Comparison of ENCODE assay signal across 15 cellular contexts in genomic region chr2:68187329-68187728, GRCh38.
"Had no signal": no experiment of that assay in that cellular context is flagged by ENCODE, and none has a peak within 500 bp of the region (broad histone marks: within the 10 kb centered on the region; RNA-seq: fewer than 3 reads in every experiment).

No MANE protein-coding gene starts in this region.

- H3K27me3 ChIP-seq: foreskin keratinocyte, heart left ventricle, tibial nerve, uterus had no signal

- H3K27ac ChIP-seq: foreskin keratinocyte, heart left ventricle, lower lobe of right lung, tibial nerve, uterus had no signal

- H3K4me1 ChIP-seq: uterus had no signal

- H3K9me3 Mint-ChIP-seq: brain, immature natural killer cell had no signal

- H3K4me3 ChIP-seq: heart left ventricle, lower lobe of right lung, tibial nerve, uterus had no signal

- ATAC-seq: foreskin keratinocyte, heart left ventricle, lower lobe of right lung had no signal

- H3K9me3 ChIP-seq: heart left ventricle, lower lobe of right lung, tibial nerve, uterus had no signal

- H3K36me3 ChIP-seq: uterus had no signal

- H3K4me3 Mint-ChIP-seq: brain, immature natural killer cell had no signal

- H3K27me3 Mint-ChIP-seq: brain had no signal

- FAIRE-seq: small intestine had no signal

- DNase-seq: activated CD4-positive, CD25-positive, alpha-beta regulatory T cell treated with anti-CD3 and anti-CD28 coated beads, Interleukin-2, amount 50 U/mL, for 72 hours; effector memory CD4-positive, alpha-beta T cell; foreskin keratinocyte; heart left ventricle; immature natural killer cell; lower lobe of right lung; posterior cingulate gyrus; small intestine; stimulated activated CD4-positive, alpha-beta T cell treated with anti-CD3 and anti-CD28 coated beads, Interleukin-4, amount 100 ng/mL, for 24 hours; stimulated activated naive CD4-positive, alpha-beta T cell treated with Interleukin-2 at 50 U/mL for 16 hours; substantia nigra; T-helper 9 cell; uterus had no signal
